ENCODE assay signal across 11 cellular contexts in genomic region chr1:246632584-246633168, GRCh38.
A peak's percentile ranks its signal among the peaks of the same experiment; 100 is the strongest.
DNase-seq lines count a peak whose midpoint lies in the region; ATAC-seq and TF ChIP-seq lines count a peak whose summit lies in the region.
"Had no signal": no experiment of that assay in that cellular context is flagged by ENCODE, and none has a peak within 500 bp of the region (broad histone marks: within the 10 kb centered on the region; RNA-seq: fewer than 3 reads in every experiment).

No MANE protein-coding gene starts in this region.

- no peaks in the 10 kb centered on the region for H3K9me3 ChIP-seq in muscle layer of duodenum (ENCODE audit: control insufficient read depth in 1 of 2, low read length in 2 of 2)

- DNase-seq in A172 (ENCODE audit: low spot score) (peak; percentile 87), HT-29 (ENCODE audit: low spot score) (peak; percentile 12), coronary artery (ENCODE audit: low spot score) (no peak), GM20000 (ENCODE audit: low spot score) (no peak), activated gamma-delta T cell treated with Interleukin-2 at 50 U/mL for 16 hours (no peak)
- no peak for DNase-seq in activated effector memory CD4-positive, alpha-beta T cell treated with anti-CD3 and anti-CD28 coated beads, Interleukin-2, amount 50 U/mL, for 16 hours
- DNase-seq: activated CD4-positive, alpha-beta T cell treated with anti-CD3 and anti-CD28 coated beads, Interleukin-2, amount 10 ng/mL, durations not matched to agents 7 days and 5 days had no signal

- peaks cover 3 to 23% of the 10 kb centered on the region in 2 donors for H3K36me3 ChIP-seq in muscle layer of duodenum (ENCODE audit: control insufficient read depth in 1 of 2, insufficient read depth in 2 of 2, low read length in 2 of 2)

- H3K27me3 ChIP-seq in muscle layer of duodenum (ENCODE audit: low read depth, low read length) = no peaks in the 10 kb centered on the region
- H3K27me3 ChIP-seq: BLaER1 treated with 17β-estradiol and CSF1 and Interleukin-3, amounts not matched to agents 10 nM and 100 nM had no signal

- H3K4me1 ChIP-seq in muscle layer of duodenum (ENCODE audit: control insufficient read depth in 1 of 2, insufficient read depth in 2 of 2, low read length in 2 of 2) = no peaks in the 10 kb centered on the region

- H3K27ac ChIP-seq in coronary artery (peak overlapping the region; percentile 33 to 63), muscle layer of duodenum (ENCODE audit: low read length) (peak overlapping the region; percentile 47)
- H3K27ac ChIP-seq: KMS-11 had no signal

- no peak overlapping the region for H3K4me3 ChIP-seq in coronary artery
- H3K4me3 ChIP-seq in muscle layer of duodenum (ENCODE audit: low read depth in 1 of 2, low read length in 2 of 2) = no peak overlapping the region
- H3K4me3 ChIP-seq: BLaER1 treated with 17β-estradiol and CSF1 and Interleukin-3, amounts not matched to agents 10 nM and 100 nM had no signal

- TF ChIP-seq CTCF in coronary artery (IDR thresholded peaks at IDR 0.05) (no peak), GM20000 (IDR thresholded peaks at IDR 0.05; ENCODE audit: extremely low read depth, missing control alignments) (no peak)

- no peak for ATAC-seq in HG02763 (IDR thresholded peaks at IDR 0.05; ENCODE audit: unreplicated experiment)

Comparison
In these comparisons a context has a peak if more than half of its experiments do, and no peak if none do; other contexts are left out.
1. DNase-seq: peak in A172 (single experiment) and HT-29 (single experiment); none in coronary artery (single experiment), GM20000 (single experiment), activated gamma-delta T cell treated with Interleukin-2 at 50 U/mL for 16 hours (single experiment) and activated effector memory CD4-positive, alpha-beta T cell treated with anti-CD3 and anti-CD28 coated beads, Interleukin-2, amount 50 U/mL, for 16 hours (single experiment).